9 cellular contexts compared by ENCODE assay signal in the genomic region with DNA sequence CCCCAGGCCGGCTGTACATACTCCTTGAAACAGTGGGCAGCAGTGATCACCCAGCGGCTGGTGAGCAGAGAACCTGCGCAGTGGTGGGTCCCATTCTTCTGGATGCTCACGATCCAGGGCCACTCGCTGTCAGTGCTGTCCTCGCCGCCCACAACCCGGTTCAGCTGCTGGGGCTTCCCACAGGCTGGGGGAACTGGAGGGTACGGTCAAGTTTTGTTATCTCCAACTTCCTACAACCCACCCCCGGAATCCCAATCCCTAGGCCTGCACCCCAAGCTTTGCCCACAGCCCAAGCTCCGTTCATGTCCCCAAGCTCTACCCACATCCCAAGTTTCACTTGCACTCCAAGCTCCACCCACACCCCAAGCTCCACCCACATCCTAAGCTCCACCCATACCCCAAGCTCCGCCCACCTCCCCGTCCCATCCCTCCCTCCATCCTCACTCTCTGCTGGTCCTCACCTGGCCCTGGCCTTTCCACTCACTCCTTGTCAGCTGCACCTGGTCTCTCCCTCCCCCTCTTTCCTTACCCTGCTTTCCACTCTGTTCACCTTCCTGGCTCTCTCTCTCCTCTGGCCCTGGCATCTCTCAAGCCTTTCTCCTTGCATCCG. TPM values are rescaled to one million over a fixed set of nuclear protein-coding genes. Genes with fewer than 3 reads are reported as not detected.
DNase-seq lines count a peak whose midpoint lies in the region; ATAC-seq and TF ChIP-seq lines count a peak whose summit lies in the region.
"Had no signal": no experiment of that assay in that cellular context is flagged by ENCODE, and none has a peak within 500 bp of the region (broad histone marks: within the 10 kb centered on the region; RNA-seq: fewer than 3 reads in every experiment).

No MANE protein-coding gene starts in this region.

- peaks cover 2% of the 10 kb centered on the region for H3K27me3 ChIP-seq in foreskin keratinocyte

- H3K27me3 Mint-ChIP-seq in stimulated activated naive CD8-positive, alpha-beta T cell treated with anti-CD3 and anti-CD28 coated beads, Interleukin-15, amount 100 ng/mL, for 72 hours = peaks cover 30% of the 10 kb centered on the region
- peaks cover 6% of the 10 kb centered on the region for H3K27me3 Mint-ChIP-seq in activated T-helper 1 cell treated with anti-CD3 and anti-CD28 coated beads, Interleukin-12 subunit alpha, Interleukin-12 subunit beta, Interleukin-2, Interleukin-4 antibody, amounts not matched to agents 30 ng/mL and 10 ng/mL and 1 ng/mL, durations not matched to agents 14 hours and 24 hours and 36 hours (ENCODE audit: insufficient read depth)

- peak; percentile 42 for DNase-seq in stimulated activated naive CD8-positive, alpha-beta T cell treated with anti-CD3 and anti-CD28 coated beads, Interleukin-15, Interleukin-2, amounts not matched to agents 100 U/mL and 50 U/mL, for 24 hours
- DNase-seq in stimulated activated naive CD8-positive, alpha-beta T cell treated with anti-CD3 and anti-CD28 coated beads, Interleukin-15, amount 100 ng/mL, for 72 hours = no peak
- peak; percentile 21 for DNase-seq in OCI-M1 (lab: John Stamatoyannopoulos, UW)
- DNase-seq in foreskin keratinocyte = peak in 1 of 2 donors; percentile 18
- DNase-seq in NCI-H2029 treated with DMSO at 0.1 percent for 48 hours (lab: John Stamatoyannopoulos, UW) = no peak
- no peak for DNase-seq in NCI-H748 treated with DMSO at 0.1 percent for 48 hours (lab: John Stamatoyannopoulos, UW)
- no peak for DNase-seq in activated T-helper 1 cell treated with anti-CD3 and anti-CD28 coated beads, Interleukin-12 subunit alpha, Interleukin-12 subunit beta, Interleukin-2, Interleukin-4 antibody, amounts not matched to agents 30 ng/mL and 10 ng/mL and 1 ng/mL, durations not matched to agents 14 hours and 24 hours and 36 hours (ENCODE audit: low spot score)

- H3K4me1 Mint-ChIP-seq in stimulated activated naive CD8-positive, alpha-beta T cell treated with anti-CD3 and anti-CD28 coated beads, Interleukin-15, amount 100 ng/mL, for 72 hours = peaks cover 24% of the 10 kb centered on the region
- H3K4me1 Mint-ChIP-seq in activated T-helper 1 cell treated with anti-CD3 and anti-CD28 coated beads, Interleukin-12 subunit alpha, Interleukin-12 subunit beta, Interleukin-2, Interleukin-4 antibody, amounts not matched to agents 30 ng/mL and 10 ng/mL and 1 ng/mL, durations not matched to agents 14 hours and 24 hours and 36 hours (ENCODE audit: low read depth) = no peaks in the 10 kb centered on the region

- no peaks in the 10 kb centered on the region for H3K36me3 Mint-ChIP-seq in activated T-helper 1 cell treated with anti-CD3 and anti-CD28 coated beads, Interleukin-12 subunit alpha, Interleukin-12 subunit beta, Interleukin-2, Interleukin-4 antibody, amounts not matched to agents 30 ng/mL and 10 ng/mL and 1 ng/mL, durations not matched to agents 14 hours and 24 hours and 36 hours (ENCODE audit: low read depth)

- no peak overlapping the region for H3K27ac ChIP-seq in foreskin keratinocyte
- H3K27ac ChIP-seq: SK-N-MC had no signal

- H3K9me3 Mint-ChIP-seq in stimulated activated naive CD8-positive, alpha-beta T cell treated with anti-CD3 and anti-CD28 coated beads, Interleukin-15, amount 100 ng/mL, for 72 hours = peaks cover 10 to 31% of the 10 kb centered on the region in 2 donors
- peaks cover 13% of the 10 kb centered on the region for H3K9me3 Mint-ChIP-seq in activated T-helper 1 cell treated with anti-CD3 and anti-CD28 coated beads, Interleukin-12 subunit alpha, Interleukin-12 subunit beta, Interleukin-2, Interleukin-4 antibody, amounts not matched to agents 30 ng/mL and 10 ng/mL and 1 ng/mL, durations not matched to agents 14 hours and 24 hours and 36 hours

- intact Hi-C loops in activated T-helper 1 cell treated with anti-CD3 and anti-CD28 coated beads, Interleukin-12 subunit alpha, Interleukin-12 subunit beta, Interleukin-2, Interleukin-4 antibody, amounts not matched to agents 30 ng/mL and 10 ng/mL and 1 ng/mL, durations not matched to agents 14 hours and 24 hours and 36 hours (cut with micrococcal nuclease) = no loop called here

- ATAC-seq in stimulated activated naive CD8-positive, alpha-beta T cell treated with anti-CD3 and anti-CD28 coated beads, Interleukin-15, Interleukin-2, amounts not matched to agents 100 U/mL and 50 U/mL, for 24 hours = no peak
- ATAC-seq in stimulated activated naive CD8-positive, alpha-beta T cell treated with anti-CD3 and anti-CD28 coated beads, Interleukin-15, amount 100 ng/mL, for 72 hours = no peak
- ATAC-seq in foreskin keratinocyte = peak; percentile 16
- no peak for ATAC-seq in HG03095 (IDR thresholded peaks at IDR 0.05; ENCODE audit: unreplicated experiment)

- peaks cover 6% of the 10 kb centered on the region for H3K4me1 ChIP-seq in foreskin keratinocyte

- no peak for TF ChIP-seq CTCF in foreskin keratinocyte (conservative IDR thresholded peaks at IDR 0.05)

- no peak overlapping the region for H3K27ac Mint-ChIP-seq in stimulated activated naive CD8-positive, alpha-beta T cell treated with anti-CD3 and anti-CD28 coated beads, Interleukin-15, amount 100 ng/mL, for 72 hours
- no peak overlapping the region for H3K27ac Mint-ChIP-seq in activated T-helper 1 cell treated with anti-CD3 and anti-CD28 coated beads, Interleukin-12 subunit alpha, Interleukin-12 subunit beta, Interleukin-2, Interleukin-4 antibody, amounts not matched to agents 30 ng/mL and 10 ng/mL and 1 ng/mL, durations not matched to agents 14 hours and 24 hours and 36 hours

- H3K4me3 Mint-ChIP-seq in stimulated activated naive CD8-positive, alpha-beta T cell treated with anti-CD3 and anti-CD28 coated beads, Interleukin-15, amount 100 ng/mL, for 72 hours = no peak overlapping the region
- no peak overlapping the region for H3K4me3 Mint-ChIP-seq in activated T-helper 1 cell treated with anti-CD3 and anti-CD28 coated beads, Interleukin-12 subunit alpha, Interleukin-12 subunit beta, Interleukin-2, Interleukin-4 antibody, amounts not matched to agents 30 ng/mL and 10 ng/mL and 1 ng/mL, durations not matched to agents 14 hours and 24 hours and 36 hours

RNA-seq across cellular contexts. Expression of gene PRSS22, which starts 1.8 kb away (rescaled TPM):
- 1.3 and 2.1 TPM in 2 replicates for total RNA-seq in foreskin keratinocyte
- polyA plus RNA-seq in foreskin keratinocyte = 2.2 and 2.5 TPM in 2 replicates
- not detected in 2 replicates for total RNA-seq in activated T-helper 1 cell treated with anti-CD3 and anti-CD28 coated beads, Interleukin-12 subunit alpha, Interleukin-12 subunit beta, Interleukin-2, Interleukin-4 antibody, amounts not matched to agents 30 ng/mL and 10 ng/mL and 1 ng/mL, durations not matched to agents 14 hours and 24 hours and 36 hours

RNA-seq across cellular contexts. Expression of gene ZG16B, which starts 26.1 kb away (rescaled TPM):
- 0.60 and 0.68 TPM in 2 replicates for total RNA-seq in foreskin keratinocyte
- 0.78 and 0.95 TPM in 2 replicates for polyA plus RNA-seq in foreskin keratinocyte
- 11.7 and 12.9 TPM in 2 replicates for total RNA-seq in activated T-helper 1 cell treated with anti-CD3 and anti-CD28 coated beads, Interleukin-12 subunit alpha, Interleukin-12 subunit beta, Interleukin-2, Interleukin-4 antibody, amounts not matched to agents 30 ng/mL and 10 ng/mL and 1 ng/mL, durations not matched to agents 14 hours and 24 hours and 36 hours

RNA-seq across cellular contexts. Expression of gene FLYWCH2, which starts 26.8 kb away (rescaled TPM):
- total RNA-seq in foreskin keratinocyte = 36.1 and 38.4 TPM in 2 replicates
- polyA plus RNA-seq in foreskin keratinocyte = 44.5 and 48.4 TPM in 2 replicates
- 22.9 and 25.4 TPM in 2 replicates for total RNA-seq in activated T-helper 1 cell treated with anti-CD3 and anti-CD28 coated beads, Interleukin-12 subunit alpha, Interleukin-12 subunit beta, Interleukin-2, Interleukin-4 antibody, amounts not matched to agents 30 ng/mL and 10 ng/mL and 1 ng/mL, durations not matched to agents 14 hours and 24 hours and 36 hours

RNA-seq across cellular contexts. Expression of gene PRSS21, which starts 39.1 kb away (rescaled TPM):
- 5.6 and 8.1 TPM in 2 replicates for total RNA-seq in foreskin keratinocyte
- polyA plus RNA-seq in foreskin keratinocyte = 10.8 and 11.2 TPM in 2 replicates
- 9.2 and 10.1 TPM in 2 replicates for total RNA-seq in activated T-helper 1 cell treated with anti-CD3 and anti-CD28 coated beads, Interleukin-12 subunit alpha, Interleukin-12 subunit beta, Interleukin-2, Interleukin-4 antibody, amounts not matched to agents 30 ng/mL and 10 ng/mL and 1 ng/mL, durations not matched to agents 14 hours and 24 hours and 36 hours

RNA-seq across cellular contexts. Expression of gene FLYWCH1, which starts 55.6 kb away (rescaled TPM):
- total RNA-seq in foreskin keratinocyte = 28.5 and 29.7 TPM in 2 replicates
- 35.4 and 43.9 TPM in 2 replicates for polyA plus RNA-seq in foreskin keratinocyte
- total RNA-seq in activated T-helper 1 cell treated with anti-CD3 and anti-CD28 coated beads, Interleukin-12 subunit alpha, Interleukin-12 subunit beta, Interleukin-2, Interleukin-4 antibody, amounts not matched to agents 30 ng/mL and 10 ng/mL and 1 ng/mL, durations not matched to agents 14 hours and 24 hours and 36 hours = 61.1 and 65.7 TPM in 2 replicates

Comparison
In these comparisons a context has a peak if more than half of its experiments do, and no peak if none do; other contexts are left out.
1. DNase-seq: peak in stimulated activated naive CD8-positive, alpha-beta T cell treated with anti-CD3 and anti-CD28 coated beads, Interleukin-15, Interleukin-2, amounts not matched to agents 100 U/mL and 50 U/mL, for 24 hours (single experiment) and OCI-M1 (single experiment); none in stimulated activated naive CD8-positive, alpha-beta T cell treated with anti-CD3 and anti-CD28 coated beads, Interleukin-15, amount 100 ng/mL, for 72 hours (0 of 2), NCI-H2029 treated with DMSO at 0.1 percent for 48 hours (single experiment), NCI-H748 treated with DMSO at 0.1 percent for 48 hours (single experiment) and activated T-helper 1 cell treated with anti-CD3 and anti-CD28 coated beads, Interleukin-12 subunit alpha, Interleukin-12 subunit beta, Interleukin-2, Interleukin-4 antibody, amounts not matched to agents 30 ng/mL and 10 ng/mL and 1 ng/mL, durations not matched to agents 14 hours and 24 hours and 36 hours (single experiment).